Comparison of ENCODE assay signal across 23 cellular contexts in the genomic region with DNA sequence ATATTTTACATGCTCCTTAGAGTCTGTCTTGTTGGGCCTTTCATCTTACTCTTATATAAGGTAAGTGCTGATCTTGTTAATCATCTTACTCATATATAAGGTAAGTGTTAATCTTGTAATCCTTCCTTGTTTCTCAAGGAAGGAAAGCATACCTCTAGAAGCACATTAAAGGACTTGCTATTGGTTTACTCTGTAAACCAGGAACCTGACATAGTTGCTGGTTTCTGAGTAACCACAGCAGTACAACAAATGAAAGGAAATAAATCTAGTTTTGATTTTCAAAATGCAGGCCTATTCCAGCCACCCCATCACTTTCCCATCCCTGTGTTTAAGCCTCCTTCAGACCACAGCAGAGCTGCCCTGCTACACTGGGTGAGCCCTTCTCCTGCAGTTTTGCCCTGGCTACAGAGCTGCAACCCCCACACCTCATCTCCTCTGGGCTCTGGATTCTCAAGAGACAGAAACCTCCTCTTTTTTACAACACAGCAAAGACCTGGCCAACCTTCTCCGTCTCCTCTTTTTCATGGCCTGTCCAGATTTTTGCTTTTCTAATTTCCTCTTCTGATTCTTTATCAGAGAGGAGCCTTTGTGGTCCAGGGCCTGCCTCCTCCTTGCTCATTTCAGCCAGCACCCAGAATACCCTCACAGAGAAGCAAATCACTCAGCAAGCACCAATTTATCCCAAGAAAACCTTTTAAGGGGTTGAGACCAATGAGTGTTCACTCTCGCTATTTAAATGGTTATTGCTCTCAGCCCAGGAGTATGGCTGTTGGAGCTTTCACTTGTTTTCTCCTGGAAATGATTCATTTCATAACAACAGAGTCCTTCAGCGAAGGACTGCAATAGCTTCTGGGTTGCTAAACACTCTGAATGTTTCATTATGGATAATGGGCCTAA.
A peak's percentile ranks its signal among the peaks of the same experiment; 100 is the strongest.
DNase-seq lines count a peak whose midpoint lies in the region; ATAC-seq, FAIRE-seq and TF ChIP-seq lines count a peak whose summit lies in the region.
"Had no signal": no experiment of that assay in that cellular context is flagged by ENCODE, and none has a peak within 500 bp of the region (broad histone marks: within the 10 kb centered on the region; RNA-seq: fewer than 3 reads in every experiment).

No MANE protein-coding gene starts in this region.

- H3F3A ChIP-seq in neural cell (ENCODE audit: insufficient read depth, low read length, poor library complexity, severe bottlenecking), result peaks cover 4% of the 10 kb centered on the region

- H3K27ac ChIP-seq in cingulate gyrus (ENCODE audit: low read depth, low read length) (peak overlapping the region; percentile 76), neural cell (ENCODE audit: low read length) (peak overlapping the region; percentile 38)
- H3K27ac ChIP-seq: colonic mucosa, right lobe of liver, stomach, uterus had no signal

- no peaks in the 10 kb centered on the region for H3K36me3 ChIP-seq in neural cell (ENCODE audit: insufficient read depth, low read length)
- H3K36me3 ChIP-seq: colonic mucosa, right lobe of liver, stomach, uterus had no signal

- no peak for FAIRE-seq in GM12891 (lab: Jason Lieb, UNC)
- FAIRE-seq: endothelial cell of umbilical vein, RCC 7860 had no signal

- DNase-seq in GM12865 (ENCODE audit: low read depth) (peak; percentile 24), NCI-H2227 (lab: John Stamatoyannopoulos, UW; ENCODE audit: unreplicated experiment) (peak; percentile 39), GM03348 (ENCODE audit: low spot score) (no peak), GM12891 (ENCODE audit: insufficient read length, low spot score) (no peak)
- DNase-seq in naive thymus-derived CD8-positive, alpha-beta T cell, result no peak
- DNase-seq: activated CD4-positive, alpha-beta T cell treated with anti-CD3 and anti-CD28 coated beads for 48 hours; activated naive CD4-positive, alpha-beta T cell treated with Interleukin-2 at 50 U/mL for 16 hours; colonic mucosa; H7; KBM-7; left cardiac atrium; midbrain; nucleus accumbens; stomach; uterus had no signal

- no peaks in the 10 kb centered on the region for H3K4me1 Mint-ChIP-seq in naive thymus-derived CD8-positive, alpha-beta T cell

- TF ChIP-seq EP300 in neural cell (conservative IDR thresholded peaks at IDR 0.05; ENCODE audit: poor library complexity, severe bottlenecking), result no peak

- no peaks in the 10 kb centered on the region for H3K79me2 ChIP-seq in neural cell (replicated peaks; ENCODE audit: insufficient read depth, low read length)

- H3K27ac Mint-ChIP-seq in naive thymus-derived CD8-positive, alpha-beta T cell, result peak overlapping the region in 2 of 10 donors; percentile 4 to 64

- no peak overlapping the region for H2AFZ ChIP-seq in neural cell (ENCODE audit: low read depth, low read length)

- no peak for ATAC-seq in HG03196 (IDR thresholded peaks at IDR 0.05; ENCODE audit: unreplicated experiment)
- no peak for ATAC-seq in naive thymus-derived CD8-positive, alpha-beta T cell
- ATAC-seq: left cardiac atrium, SK-N-SH treated with all-trans-retinoic acid at 6 μM for 48 hours had no signal

- no peaks in the 10 kb centered on the region for H3K36me3 Mint-ChIP-seq in naive thymus-derived CD8-positive, alpha-beta T cell

- no peak for TF ChIP-seq RAD21 in neural cell (conservative IDR thresholded peaks at IDR 0.05)

- no peak overlapping the region for H3K4me3 Mint-ChIP-seq in naive thymus-derived CD8-positive, alpha-beta T cell

- POLR2A ChIA-PET in naive thymus-derived CD8-positive, alpha-beta T cell (lab: Charles Lee), result no interaction called here

- H3K4me3 ChIP-seq in GM12865 (ENCODE audit: low read depth, low read length) (no peak overlapping the region), neural cell (ENCODE audit: low read length) (no peak overlapping the region)
- H3K4me3 ChIP-seq: colonic mucosa, right lobe of liver, stomach, uterus had no signal

- H3K9me3 ChIP-seq in neural cell (ENCODE audit: low read length), result no peaks in the 10 kb centered on the region
- H3K9me3 ChIP-seq: Caco-2, colonic mucosa, right lobe of liver, stomach, uterus had no signal

- no peaks in the 10 kb centered on the region for H3K27me3 ChIP-seq in neural cell (ENCODE audit: insufficient read depth, low read depth, low read length)
- H3K27me3 ChIP-seq: colonic mucosa, right lobe of liver, uterus had no signal

- H3K9me3 Mint-ChIP-seq in naive thymus-derived CD8-positive, alpha-beta T cell, result no peaks in the 10 kb centered on the region

- no peak overlapping the region for H3K4me2 ChIP-seq in neural cell (ENCODE audit: low read length)

- peaks cover 3 to 28% (median 19%) of the 10 kb centered on the region in 5 donors for H3K27me3 Mint-ChIP-seq in naive thymus-derived CD8-positive, alpha-beta T cell

- TF ChIP-seq CTCF in GM12865 (IDR thresholded peaks at IDR 0.05; ENCODE audit: insufficient read depth, low read depth, low read length, missing control alignments) (no peak), neural cell (IDR thresholded peaks at IDR 0.05; ENCODE audit: poor library complexity, severe bottlenecking) (no peak)

- no peaks in the 10 kb centered on the region for H3K9me2 ChIP-seq in neural cell (ENCODE audit: insufficient read depth, low read length)

- H3K9ac ChIP-seq in neural cell (ENCODE audit: low read length), result peak overlapping the region; percentile 24

- TF ChIP-seq POLR2A in GM12891 (IDR thresholded peaks at IDR 0.05; ENCODE audit: low read depth, low read length), result no peak

- H4K20me1 ChIP-seq in neural cell (ENCODE audit: insufficient read depth), result no peaks in the 10 kb centered on the region

TF ChIP-seq in neural cell, 6 proteins besides CTCF, POLR2A, EP300 and RAD21:
- no peak for TF ChIP-seq SMC3 (conservative IDR thresholded peaks at IDR 0.05; ENCODE audit: poor library complexity)
- TF ChIP-seq MXI1 (conservative IDR thresholded peaks at IDR 0.05; ENCODE audit: poor library complexity, severe bottlenecking), result no peak
- peak; percentile 48 for TF ChIP-seq POLR2AphosphoS5 (IDR thresholded peaks at IDR 0.05)
- TF ChIP-seq EZH2 (IDR thresholded peaks at IDR 0.05; ENCODE audit: borderline replicate concordance, insufficient read depth, low read length, poor library complexity, severe bottlenecking), result no peak
- TF ChIP-seq, protein P1, sequence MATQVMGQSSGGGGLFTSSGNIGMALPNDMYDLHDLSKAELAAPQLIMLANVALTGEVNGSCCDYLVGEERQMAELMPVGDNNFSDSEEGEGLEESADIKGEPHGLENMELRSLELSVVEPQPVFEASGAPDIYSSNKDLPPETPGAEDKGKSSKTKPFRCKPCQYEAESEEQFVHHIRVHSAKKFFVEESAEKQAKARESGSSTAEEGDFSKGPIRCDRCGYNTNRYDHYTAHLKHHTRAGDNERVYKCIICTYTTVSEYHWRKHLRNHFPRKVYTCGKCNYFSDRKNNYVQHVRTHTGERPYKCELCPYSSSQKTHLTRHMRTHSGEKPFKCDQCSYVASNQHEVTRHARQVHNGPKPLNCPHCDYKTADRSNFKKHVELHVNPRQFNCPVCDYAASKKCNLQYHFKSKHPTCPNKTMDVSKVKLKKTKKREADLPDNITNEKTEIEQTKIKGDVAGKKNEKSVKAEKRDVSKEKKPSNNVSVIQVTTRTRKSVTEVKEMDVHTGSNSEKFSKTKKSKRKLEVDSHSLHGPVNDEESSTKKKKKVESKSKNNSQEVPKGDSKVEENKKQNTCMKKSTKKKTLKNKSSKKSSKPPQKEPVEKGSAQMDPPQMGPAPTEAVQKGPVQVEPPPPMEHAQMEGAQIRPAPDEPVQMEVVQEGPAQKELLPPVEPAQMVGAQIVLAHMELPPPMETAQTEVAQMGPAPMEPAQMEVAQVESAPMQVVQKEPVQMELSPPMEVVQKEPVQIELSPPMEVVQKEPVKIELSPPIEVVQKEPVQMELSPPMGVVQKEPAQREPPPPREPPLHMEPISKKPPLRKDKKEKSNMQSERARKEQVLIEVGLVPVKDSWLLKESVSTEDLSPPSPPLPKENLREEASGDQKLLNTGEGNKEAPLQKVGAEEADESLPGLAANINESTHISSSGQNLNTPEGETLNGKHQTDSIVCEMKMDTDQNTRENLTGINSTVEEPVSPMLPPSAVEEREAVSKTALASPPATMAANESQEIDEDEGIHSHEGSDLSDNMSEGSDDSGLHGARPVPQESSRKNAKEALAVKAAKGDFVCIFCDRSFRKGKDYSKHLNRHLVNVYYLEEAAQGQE (IDR thresholded peaks at IDR 0.05; ENCODE audit: borderline replicate concordance), result no peak
- no peak for TF ChIP-seq TAF1 (IDR thresholded peaks at IDR 0.05; ENCODE audit: low read depth)

TF ChIP-seq in GM12891, 5 proteins besides CTCF, POLR2A, EP300 and RAD21:
- no peak for TF ChIP-seq PAX5 (IDR thresholded peaks at IDR 0.05; ENCODE audit: insufficient read depth, low read length, severe bottlenecking)
- TF ChIP-seq SPI1 (IDR thresholded peaks at IDR 0.05; ENCODE audit: low read depth, low read length), result no peak
- TF ChIP-seq POU2F2 (IDR thresholded peaks at IDR 0.05; ENCODE audit: low read depth, low read length), result no peak
- no peak for TF ChIP-seq POLR2AphosphoS5 (IDR thresholded peaks at IDR 0.05; ENCODE audit: low read depth, low read length)
- no peak for TF ChIP-seq TAF1 (IDR thresholded peaks at IDR 0.05; ENCODE audit: low read depth, low read length)

Comparison
In these comparisons a context has a peak if more than half of its experiments do, and no peak if none do; other contexts are left out.
1. DNase-seq: peak in GM12865 (single experiment) and NCI-H2227 (single experiment); none in GM03348 (single experiment), naive thymus-derived CD8-positive, alpha-beta T cell (0 of 10) and GM12891 (single experiment).